In the genomic region with DNA sequence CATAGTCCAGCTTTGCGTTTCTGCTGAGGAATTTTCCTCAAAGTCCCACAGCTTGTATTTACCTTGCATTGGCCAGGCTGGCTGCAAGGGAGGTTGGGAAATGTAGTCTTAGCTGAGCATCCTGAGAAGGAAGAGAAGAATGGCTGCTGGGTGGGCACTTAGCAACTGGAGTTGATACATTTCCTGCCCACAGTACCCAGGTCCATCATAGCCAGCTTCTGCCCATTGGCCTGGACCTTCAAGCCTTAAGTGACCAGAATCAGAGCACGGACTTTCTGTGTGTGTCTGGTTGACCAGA, we compare ENCODE assay signal across 22 cellular contexts.
"Had no signal": no experiment of that assay in that cellular context is flagged by ENCODE, and none has a peak within 500 bp of the region (broad histone marks: within the 10 kb centered on the region; RNA-seq: fewer than 3 reads in every experiment).

No MANE protein-coding gene starts in this region.

- ATAC-seq: activated CD4-positive, CD25-positive, alpha-beta regulatory T cell treated with anti-CD3 and anti-CD28 coated beads, Interleukin-2, amount 50 U/mL, for 24 hours; activated naive CD8-positive, alpha-beta T cell treated with anti-CD3 and anti-CD28 coated beads, Interleukin-2, amount 50 U/mL, for 24 hours; heart right ventricle; left lung; naive thymus-derived CD4-positive, alpha-beta T cell; pancreas had no signal

- H3K4me1 Mint-ChIP-seq: activated CD4-positive, alpha-beta T cell treated with anti-CD3 and anti-CD28 coated beads, Interleukin-2, amount 10 ng/mL, durations not matched to agents 7 days and 5 days; activated naive CD4-positive, alpha-beta T cell treated with anti-CD3 and anti-CD28 coated beads, Interleukin-2, amount 10 ng/mL, durations not matched to agents 7 days and 5 days; central memory CD8-positive, alpha-beta T cell had no signal

- H3K4me2 ChIP-seq: neural progenitor cell had no signal

- FAIRE-seq: pancreas had no signal

- H3K9me3 ChIP-seq: gastrocnemius medialis, heart right ventricle, left lung, pancreas, tibial nerve, uterus had no signal

- H3K4me3 Mint-ChIP-seq: activated CD4-positive, alpha-beta T cell treated with anti-CD3 and anti-CD28 coated beads, Interleukin-2, amount 10 ng/mL, durations not matched to agents 7 days and 5 days; activated naive CD4-positive, alpha-beta T cell treated with anti-CD3 and anti-CD28 coated beads, Interleukin-2, amount 10 ng/mL, durations not matched to agents 7 days and 5 days; activated naive CD8-positive, alpha-beta T cell treated with anti-CD3 and anti-CD28 coated beads, Interleukin-2, amount 50 U/mL, for 24 hours; central memory CD8-positive, alpha-beta T cell; naive thymus-derived CD4-positive, alpha-beta T cell; neural progenitor cell; stimulated activated naive CD8-positive, alpha-beta T cell treated with anti-CD3 and anti-CD28 coated beads, Interleukin-15, Interleukin-2, amounts not matched to agents 100 ng/mL and 50 ng/mL, for 24 hours; T-helper 2 cell treated with Interferon-gamma antibody and Interleukin-4, amounts not matched to agents 5 μg/mL and 100 μg/mL, for 36 hours had no signal

- H3K27ac ChIP-seq: brain microvascular endothelial cell, coronary artery, gastrocnemius medialis, heart right ventricle, pancreas, tibial nerve, uterus had no signal

- H3K36me3 Mint-ChIP-seq: activated naive CD4-positive, alpha-beta T cell treated with anti-CD3 and anti-CD28 coated beads, Interleukin-2, amount 10 ng/mL, durations not matched to agents 7 days and 5 days; neural progenitor cell had no signal

- H3K4me1 ChIP-seq: uterus had no signal

- H2AFZ ChIP-seq: neural progenitor cell had no signal

- H3K27me3 ChIP-seq: brain microvascular endothelial cell, gastrocnemius medialis, heart right ventricle, left lung, neural progenitor cell, pancreas, tibial nerve, uterus had no signal

- H3K27ac Mint-ChIP-seq: activated CD4-positive, alpha-beta T cell treated with anti-CD3 and anti-CD28 coated beads, Interleukin-2, amount 10 ng/mL, durations not matched to agents 7 days and 5 days; activated naive CD4-positive, alpha-beta T cell treated with anti-CD3 and anti-CD28 coated beads, Interleukin-2, amount 10 ng/mL, durations not matched to agents 7 days and 5 days; activated naive CD8-positive, alpha-beta T cell treated with anti-CD3 and anti-CD28 coated beads, Interleukin-2, amount 50 U/mL, for 24 hours; neural progenitor cell; stimulated activated naive CD8-positive, alpha-beta T cell treated with anti-CD3 and anti-CD28 coated beads, Interleukin-15, Interleukin-2, amounts not matched to agents 100 ng/mL and 50 ng/mL, for 24 hours; T-helper 2 cell treated with Interferon-gamma antibody and Interleukin-4, amounts not matched to agents 5 μg/mL and 100 μg/mL, for 36 hours had no signal

- H3K9ac ChIP-seq: neural progenitor cell had no signal

- H3K27me3 Mint-ChIP-seq: activated CD4-positive, alpha-beta T cell treated with anti-CD3 and anti-CD28 coated beads, Interleukin-2, amount 10 ng/mL, durations not matched to agents 7 days and 5 days; activated naive CD4-positive, alpha-beta T cell treated with anti-CD3 and anti-CD28 coated beads, Interleukin-2, amount 10 ng/mL, durations not matched to agents 7 days and 5 days; activated naive CD8-positive, alpha-beta T cell treated with anti-CD3 and anti-CD28 coated beads, Interleukin-2, amount 50 U/mL, for 24 hours; central memory CD8-positive, alpha-beta T cell; naive thymus-derived CD4-positive, alpha-beta T cell; stimulated activated naive CD8-positive, alpha-beta T cell treated with anti-CD3 and anti-CD28 coated beads, Interleukin-15, Interleukin-2, amounts not matched to agents 100 ng/mL and 50 ng/mL, for 24 hours had no signal

- H3K36me3 ChIP-seq: brain microvascular endothelial cell, gastrocnemius medialis, heart right ventricle, left lung, neural progenitor cell, pancreas, tibial nerve, uterus had no signal

- H3K9me3 Mint-ChIP-seq: activated CD4-positive, alpha-beta T cell treated with anti-CD3 and anti-CD28 coated beads, Interleukin-2, amount 10 ng/mL, durations not matched to agents 7 days and 5 days; activated naive CD4-positive, alpha-beta T cell treated with anti-CD3 and anti-CD28 coated beads, Interleukin-2, amount 10 ng/mL, durations not matched to agents 7 days and 5 days; activated naive CD8-positive, alpha-beta T cell treated with anti-CD3 and anti-CD28 coated beads, Interleukin-2, amount 50 U/mL, for 24 hours; central memory CD8-positive, alpha-beta T cell; naive thymus-derived CD4-positive, alpha-beta T cell; neural progenitor cell; stimulated activated naive CD8-positive, alpha-beta T cell treated with anti-CD3 and anti-CD28 coated beads, Interleukin-15, Interleukin-2, amounts not matched to agents 100 ng/mL and 50 ng/mL, for 24 hours; T-helper 2 cell treated with Interferon-gamma antibody and Interleukin-4, amounts not matched to agents 5 μg/mL and 100 μg/mL, for 36 hours had no signal

- H3K4me3 ChIP-seq: coronary artery, gastrocnemius medialis, heart right ventricle, left lung, neural progenitor cell, pancreas, tibial nerve, uterus had no signal

- DNase-seq: activated CD4-positive, alpha-beta T cell treated with anti-CD3 and anti-CD28 coated beads, Interleukin-2, amount 10 ng/mL, durations not matched to agents 7 days and 5 days; activated CD8-positive, alpha-beta memory T cell treated with anti-CD3 and anti-CD28 coated beads, Interleukin-2, amount 50 U/mL, for 48 hours; activated effector memory CD4-positive, alpha-beta T cell treated with Interleukin-2 at 50 U/mL for 16 hours; activated naive CD4-positive, alpha-beta T cell treated with anti-CD3 and anti-CD28 coated beads, Interleukin-2, amount 10 ng/mL, durations not matched to agents 7 days and 5 days; activated naive CD8-positive, alpha-beta T cell treated with anti-CD3 and anti-CD28 coated beads, Interleukin-2, amount 50 U/mL, for 24 hours; activated T-cell treated with anti-CD3 and anti-CD28 coated beads, Interleukin-2, amount 50 U/mL, for 48 hours; anterior cingulate cortex; brain microvascular endothelial cell; erythroblast; gastrocnemius medialis; heart right ventricle; left lung; naive thymus-derived CD4-positive, alpha-beta T cell; pancreas; uterus had no signal
